Comparison of ENCODE assay signal across 1 cellular context in genomic region chr3:48434591-48435222, GRCh38.
TF ChIP-seq lines count a peak whose summit lies in the region.

No MANE protein-coding gene starts in this region.

TF ChIP-seq in GM12878, 131 proteins besides CTCF, POLR2A, EP300 and RAD21:
- TF ChIP-seq POLR2AphosphoS2 (IDR thresholded peaks at IDR 0.05; ENCODE audit: low read depth, low read length) (no peak), USF1 (IDR thresholded peaks at IDR 0.05; ENCODE audit: borderline replicate concordance, extremely low read length, insufficient read depth, low read depth, low read length) (peak; percentile 61), ATF3 (IDR thresholded peaks at IDR 0.05; ENCODE audit: borderline replicate concordance, extremely low read depth, low read depth, low read length) (no peak)
